In the genomic region with DNA sequence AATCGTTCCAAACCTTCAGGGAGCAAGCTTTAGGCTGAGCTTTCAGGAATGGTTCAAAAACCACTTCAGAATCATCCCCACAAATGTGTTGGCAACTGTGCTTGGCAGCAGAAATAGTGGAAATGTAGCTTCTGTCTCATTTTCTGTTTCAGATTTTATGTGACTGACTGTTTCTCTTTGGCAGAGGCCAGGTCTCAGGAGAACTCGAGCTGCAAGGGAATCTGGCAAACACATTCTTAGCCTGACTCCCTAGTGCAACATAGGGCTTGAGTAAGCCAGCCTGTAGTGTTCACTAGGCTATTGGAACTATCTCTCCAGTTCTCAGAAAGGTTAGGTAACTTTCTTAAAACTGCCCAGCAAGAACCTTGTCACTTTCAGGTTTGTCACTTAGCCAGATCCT, we compare ENCODE assay signal across 23 cellular contexts.
DNase-seq lines count a peak whose midpoint lies in the region; ATAC-seq, FAIRE-seq and TF ChIP-seq lines count a peak whose summit lies in the region.
"Had no signal": no experiment of that assay in that cellular context is flagged by ENCODE, and none has a peak within 500 bp of the region (broad histone marks: within the 10 kb centered on the region; RNA-seq: fewer than 3 reads in every experiment).

No MANE protein-coding gene starts in this region.

- H3K27me3 ChIP-seq in PC-9 (ENCODE audit: insufficient read depth, low read depth): no peaks in the 10 kb centered on the region
- H3K27me3 ChIP-seq: adrenal gland, transverse colon had no signal

- CTCF ChIA-PET in PC-9 (lab: Charles Lee): no interaction called here

- no peak for DNase-seq in D721Med (ENCODE audit: insufficient read length, low spot score)
- no peak for DNase-seq in PC-9
- DNase-seq in fibroblast of the aortic adventitia (ENCODE audit: low read depth): peak; percentile 74
- DNase-seq in stromal cell of bone marrow (ENCODE audit: low read depth): peak; percentile 84
- DNase-seq in DMS53 (lab: John Stamatoyannopoulos, UW): no peak
- DNase-seq in stimulated activated CD4-positive, alpha-beta T cell treated with anti-CD3 and anti-CD28 coated beads, Interleukin-15, amount 100 ng/mL, for 24 hours: no peak
- DNase-seq: activated CD4-positive, alpha-beta memory T cell treated with anti-CD3 and anti-CD28 coated beads, Interleukin-2, amount 10 ng/mL, durations not matched to agents 7 days and 5 days; activated CD4-positive, alpha-beta T cell treated with anti-CD3 and anti-CD28 coated beads for 1 hour; activated CD8-positive, alpha-beta memory T cell treated with anti-CD3 and anti-CD28 coated beads, Interleukin-2, amount 50 U/mL, for 4 hours; activated naive CD4-positive, alpha-beta T cell treated with anti-CD3 and anti-CD28 coated beads for 36 hours; adrenal gland; AML-193; CD4-positive, alpha-beta T cell; hypothalamus; left colon; NCI-H82; stimulated activated CD4-positive, alpha-beta T cell treated with anti-CD3 and anti-CD28 coated beads, Interleukin-12 subunit alpha, Interleukin-12 subunit beta, amount 100 ng/mL, for 4 hours; stimulated activated CD4-positive, alpha-beta T cell treated with anti-CD3 and anti-CD28 coated beads, Interleukin-4, amount 100 ng/mL, for 1 hour; T-helper 2 cell; transverse colon had no signal

- POLR2A ChIA-PET in PC-9 (lab: Charles Lee; ENCODE audit: unreplicated experiment): no interaction called here

- H2AFZ ChIP-seq in PC-9: peak overlapping the region; percentile 62

- TF ChIP-seq CTCF in D721Med (IDR thresholded peaks at IDR 0.05; ENCODE audit: insufficient read depth, missing control alignments): no peak
- no peak for TF ChIP-seq CTCF in PC-9 (conservative IDR thresholded peaks at IDR 0.05)
- TF ChIP-seq CTCF in fibroblast of the aortic adventitia (IDR thresholded peaks at IDR 0.05; ENCODE audit: insufficient read depth, low read length): no peak

- FAIRE-seq in D721Med (lab: Jason Lieb, UNC): peak; percentile 60

- BruUV-seq in PC-9 (replicated peaks; lab: Mats Ljungman, UMichigan): no TSS peak

- no peak for ATAC-seq in HG02642 (IDR thresholded peaks at IDR 0.05; ENCODE audit: poor library complexity, unreplicated experiment)
- ATAC-seq: esophagus mucosa, left colon, SK-N-SH treated with all-trans-retinoic acid at 6 μM for 48 hours had no signal

- intact Hi-C loops in PC-9 (cut with micrococcal nuclease; ENCODE audit: unreplicated experiment): no loop called here

- H4K20me1 ChIP-seq in PC-9 (ENCODE audit: insufficient read depth): no peaks in the 10 kb centered on the region

- no peaks in the 10 kb centered on the region for H3K9me3 ChIP-seq in PC-9 (ENCODE audit: insufficient read depth, low read depth)
- H3K9me3 ChIP-seq: adrenal gland, transverse colon had no signal

- no peaks in the 10 kb centered on the region for H3K36me3 ChIP-seq in PC-9 (ENCODE audit: low read depth)
- H3K36me3 ChIP-seq: adrenal gland, transverse colon had no signal

- H3K4me2 ChIP-seq in PC-9: no peak overlapping the region

- H3F3A ChIP-seq in PC-9 (ENCODE audit: insufficient read depth, low read depth): no peaks in the 10 kb centered on the region

- no peaks in the 10 kb centered on the region for H3K4me1 ChIP-seq in PC-9 (replicated peaks; ENCODE audit: insufficient read depth)
- H3K4me1 ChIP-seq: adrenal gland, transverse colon had no signal

- H3K79me2 ChIP-seq in PC-9 (ENCODE audit: low read depth): no peaks in the 10 kb centered on the region

- H3K9me2 ChIP-seq in PC-9 (ENCODE audit: insufficient read depth): no peaks in the 10 kb centered on the region

- H3K4me3 ChIP-seq in PC-9 (no peak overlapping the region), fibroblast of the aortic adventitia (ENCODE audit: low read depth, low read length) (no peak overlapping the region)
- H3K4me3 ChIP-seq: adrenal gland, transverse colon had no signal

- no peak overlapping the region for H3K27ac ChIP-seq in PC-9
- H3K27ac ChIP-seq: adrenal gland, transverse colon had no signal

Comparison
In these comparisons a context has a peak if more than half of its experiments do, and no peak if none do; other contexts are left out.
1. DNase-seq: peak in fibroblast of the aortic adventitia (single experiment) and stromal cell of bone marrow (single experiment); none in D721Med (single experiment), PC-9 (0 of 2), DMS53 (single experiment) and stimulated activated CD4-positive, alpha-beta T cell treated with anti-CD3 and anti-CD28 coated beads, Interleukin-15, amount 100 ng/mL, for 24 hours (single experiment).